In the genomic region with DNA sequence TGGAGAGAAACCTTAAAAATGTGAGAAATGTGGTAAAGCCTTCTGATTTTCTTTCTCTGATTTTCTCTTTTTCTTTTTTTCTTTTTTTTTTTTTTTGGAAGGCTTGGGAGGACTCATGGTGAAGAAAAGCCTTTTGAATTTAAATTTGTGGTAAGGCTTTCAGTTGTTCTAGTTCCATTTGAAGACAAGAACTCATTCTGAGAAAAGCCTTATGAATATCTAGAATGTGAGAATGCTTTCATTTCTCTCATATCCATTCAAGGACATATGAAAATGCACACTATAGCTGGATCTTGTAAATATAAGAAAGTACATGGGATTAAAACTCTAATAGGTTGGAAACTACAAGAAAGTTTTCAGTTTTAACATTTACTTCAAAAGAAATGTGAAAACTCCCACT, we compare ENCODE assay signal across 26 cellular contexts.
"Had no signal": no experiment of that assay in that cellular context is flagged by ENCODE, and none has a peak within 500 bp of the region (broad histone marks: within the 10 kb centered on the region; RNA-seq: fewer than 3 reads in every experiment).

No MANE protein-coding gene starts in this region.

- H3K27ac ChIP-seq: brain microvascular endothelial cell, cardiac muscle cell, SJCRH30 had no signal

- DNase-seq: activated CD4-positive, alpha-beta memory T cell treated with anti-CD3 and anti-CD28 coated beads for 36 hours; activated CD4-positive, alpha-beta T cell treated with anti-CD3 and anti-CD28 coated beads, Interleukin-2, amount 10 ng/mL, durations not matched to agents 7 days and 5 days; activated CD4-positive, CD25-positive, alpha-beta regulatory T cell treated with anti-CD3 and anti-CD28 coated beads, Interleukin-2, amount 50 U/mL, for 72 hours; activated CD8-positive, alpha-beta memory T cell treated with anti-CD3 and anti-CD28 coated beads for 24 hours; activated gamma-delta T cell; activated naive CD4-positive, alpha-beta T cell treated with anti-CD3 and anti-CD28 coated beads for 36 hours; activated naive CD8-positive, alpha-beta T cell treated with anti-CD3 and anti-CD28 coated beads for 36 hours; activated T-cell treated with anti-CD3 and anti-CD28 coated beads, Interleukin-2, amount 50 U/mL, for 4 hours; brain microvascular endothelial cell; NCI-H1105 treated with DMSO at 0.1 percent for 48 hours; NCI-H1436 treated with DMSO at 0.1 percent for 48 hours; NCI-H187; NCI-H2081; NCI-H510A treated with DMSO at 0.1 percent for 48 hours; NCI-H69; NK-92 treated with Interleukin-12 subunit alpha and Interleukin-12 subunit beta, amount 100 ng/mL, for 24 hours; OCI-M1; RPMI8226; SJCRH30; T-helper 17 cell; T-helper 9 cell had no signal

- H3K36me3 Mint-ChIP-seq: activated CD4-positive, alpha-beta memory T cell treated with anti-CD3 and anti-CD28 coated beads for 36 hours; activated naive CD8-positive, alpha-beta T cell treated with anti-CD3 and anti-CD28 coated beads for 36 hours had no signal

- ATAC-seq: activated T-cell treated with anti-CD3 and anti-CD28 coated beads, Interleukin-2, amount 50 U/mL, for 4 hours; Panc1; Right ventricle myocardium inferior; T-helper 17 cell; WTC11 had no signal

- H3K27me3 ChIP-seq: brain microvascular endothelial cell, cardiac muscle cell, SJCRH30 had no signal

- H3K27me3 Mint-ChIP-seq: activated CD4-positive, alpha-beta memory T cell treated with anti-CD3 and anti-CD28 coated beads for 36 hours; activated CD4-positive, alpha-beta T cell treated with anti-CD3 and anti-CD28 coated beads, Interleukin-2, amount 10 ng/mL, durations not matched to agents 7 days and 5 days; activated naive CD8-positive, alpha-beta T cell treated with anti-CD3 and anti-CD28 coated beads for 36 hours; dendritic cell treated with granulocyte-macrophage colony-stimulating factor and Interleukin-4, amounts not matched to agents 40 ng/mL and 50 ng/mL, for 4 days; T-helper 17 cell had no signal

- H3K27ac Mint-ChIP-seq: activated CD4-positive, alpha-beta memory T cell treated with anti-CD3 and anti-CD28 coated beads for 36 hours; activated CD4-positive, alpha-beta T cell treated with anti-CD3 and anti-CD28 coated beads, Interleukin-2, amount 10 ng/mL, durations not matched to agents 7 days and 5 days; activated naive CD4-positive, alpha-beta T cell treated with anti-CD3 and anti-CD28 coated beads for 36 hours; activated naive CD8-positive, alpha-beta T cell treated with anti-CD3 and anti-CD28 coated beads for 36 hours; dendritic cell treated with granulocyte-macrophage colony-stimulating factor and Interleukin-4, amounts not matched to agents 40 ng/mL and 50 ng/mL, for 4 days; T-helper 17 cell; WTC11 had no signal

- H3K9me3 ChIP-seq: SJCRH30 had no signal

- H3K4me3 Mint-ChIP-seq: activated CD4-positive, alpha-beta memory T cell treated with anti-CD3 and anti-CD28 coated beads for 36 hours; activated CD4-positive, alpha-beta T cell treated with anti-CD3 and anti-CD28 coated beads, Interleukin-2, amount 10 ng/mL, durations not matched to agents 7 days and 5 days; activated naive CD4-positive, alpha-beta T cell treated with anti-CD3 and anti-CD28 coated beads for 36 hours; activated naive CD8-positive, alpha-beta T cell treated with anti-CD3 and anti-CD28 coated beads for 36 hours; activated T-cell treated with anti-CD3 and anti-CD28 coated beads, Interleukin-2, amount 50 U/mL, for 4 hours; dendritic cell treated with granulocyte-macrophage colony-stimulating factor and Interleukin-4, amounts not matched to agents 40 ng/mL and 50 ng/mL, for 4 days; T-helper 17 cell; WTC11 had no signal

- H3K4me1 Mint-ChIP-seq: activated CD4-positive, alpha-beta T cell treated with anti-CD3 and anti-CD28 coated beads, Interleukin-2, amount 10 ng/mL, durations not matched to agents 7 days and 5 days; activated naive CD8-positive, alpha-beta T cell treated with anti-CD3 and anti-CD28 coated beads for 36 hours; T-helper 17 cell had no signal
